In the genomic region with DNA sequence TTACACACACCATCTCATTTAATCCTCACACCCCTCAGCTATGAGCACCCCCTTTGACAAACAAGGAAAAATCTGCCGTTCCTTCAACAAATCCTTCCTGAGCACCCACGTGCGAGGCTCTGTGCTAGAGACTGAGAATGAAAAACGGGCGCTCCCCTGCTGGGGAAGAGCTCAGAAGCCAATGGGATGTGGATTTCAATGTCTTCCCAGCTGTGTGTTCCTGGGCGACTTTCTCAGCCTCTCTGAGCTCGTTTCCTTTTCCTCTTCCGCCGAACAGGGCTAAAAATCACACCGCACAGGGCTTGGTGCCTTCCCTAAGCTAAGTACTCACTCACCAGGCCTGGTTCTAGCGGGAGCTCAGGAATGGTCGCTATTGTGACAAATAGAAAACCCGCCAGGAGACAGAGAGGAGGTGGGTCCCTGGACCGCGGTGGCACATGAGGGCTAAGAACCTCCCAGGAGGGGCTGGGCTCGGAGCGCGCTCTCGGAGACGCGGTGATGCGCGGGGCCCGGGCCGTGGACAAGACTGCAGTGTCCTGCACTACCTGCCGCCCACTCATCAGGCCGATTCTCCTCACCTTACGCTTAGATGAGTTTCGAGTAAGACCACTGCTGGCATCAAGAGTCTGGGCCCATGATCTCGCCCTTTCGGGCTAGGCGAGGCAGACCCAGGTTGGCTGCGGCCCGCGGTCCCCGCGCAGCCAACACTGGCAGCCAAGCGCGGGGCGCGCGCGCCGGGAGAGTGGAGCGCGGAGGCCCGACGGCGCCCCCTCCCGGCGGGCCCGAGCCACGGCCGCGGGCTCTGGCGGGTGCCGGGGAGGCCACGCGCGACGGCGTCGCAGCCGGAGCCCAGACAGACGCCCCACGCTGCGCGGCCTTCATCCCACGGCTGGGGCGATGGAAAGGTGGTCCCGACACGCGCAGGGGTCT, we compare ENCODE assay signal across 8 cellular contexts. TPM values are rescaled to one million over a fixed set of nuclear protein-coding genes. Genes with fewer than 3 reads are reported as not detected.
DNase-seq lines count a peak whose midpoint lies in the region; ATAC-seq and TF ChIP-seq lines count a peak whose summit lies in the region.

No MANE protein-coding gene starts in this region.

- H3K9me3 ChIP-seq in BLaER1 treated with 17β-estradiol and CSF1 and Interleukin-3, amounts not matched to agents 10 nM and 100 nM (replicated peaks in 1 of 11) = no peaks in the 10 kb centered on the region
- H3K9me3 ChIP-seq in mammary epithelial cell (replicated peaks; ENCODE audit: insufficient read depth, low read length) = no peaks in the 10 kb centered on the region

- TSS peak; percentile 37 for BruUV-seq in mammary epithelial cell (replicated peaks; lab: Mats Ljungman, UMichigan)

- H3K27ac ChIP-seq in BLaER1 treated with 17β-estradiol and CSF1 and Interleukin-3, amounts not matched to agents 10 nM and 100 nM = no peak overlapping the region
- no peak overlapping the region for H3K27ac ChIP-seq in mammary epithelial cell (ENCODE audit: insufficient read depth, low read depth, low read length)

- H3K79me2 ChIP-seq in mammary epithelial cell (ENCODE audit: insufficient read depth, low read length) = no peaks in the 10 kb centered on the region

- H3K4me1 ChIP-seq in BLaER1 treated with 17β-estradiol and CSF1 and Interleukin-3, amounts not matched to agents 10 nM and 100 nM = peaks cover 42 to 68% (median 58%) of the 10 kb centered on the region in 10 experiments
- peaks cover 32% of the 10 kb centered on the region for H3K4me1 ChIP-seq in mammary epithelial cell (ENCODE audit: insufficient read depth, low read length)

- dilution Hi-C loops in mammary epithelial cell (cut with HindIII; ENCODE audit: low sequenced_read_pairs) = loop anchor here (5.0 kb wide), 2 partner anchors 43 to 88 kb away; no protein-coding TSS in a partner anchor

- peak; percentile 58 for DNase-seq in UCSD-AML1 (lab: John Stamatoyannopoulos, UW; ENCODE audit: unreplicated experiment)
- peak; percentile 8 for DNase-seq in mammary epithelial cell
- peak; percentile 72 for DNase-seq in islet precursor cell
- peak; percentile 48 for DNase-seq in stimulated activated CD4-positive, alpha-beta T cell treated with anti-CD3 and anti-CD28 coated beads, Interleukin-12 subunit alpha, Interleukin-12 subunit beta, amount 100 ng/mL, for 4 hours
- no peak for DNase-seq in NCI-H2107 treated with DMSO at 0.1 percent for 48 hours (lab: John Stamatoyannopoulos, UW; ENCODE audit: unreplicated experiment)

- H3K36me3 ChIP-seq in BLaER1 treated with 17β-estradiol and CSF1 and Interleukin-3, amounts not matched to agents 10 nM and 100 nM = 0 out of 22 replicates have a peak, but pooled peaks cover 0 to 6% (median 0%) of the 10 kb centered on the region in 11 experiments
- no peaks in the 10 kb centered on the region for H3K36me3 ChIP-seq in mammary epithelial cell (ENCODE audit: insufficient read depth, low read length)

- H3K4me3 ChIP-seq in BLaER1 treated with 17β-estradiol and CSF1 and Interleukin-3, amounts not matched to agents 10 nM and 100 nM = peak overlapping the region; percentile 44 to 66 (median 54)
- H3K4me3 ChIP-seq in mammary epithelial cell (replicated peaks in 1 of 3; ENCODE audit: insufficient read depth in 1 of 3, low read depth in 2 of 3, low read length in 3 of 3) = peak overlapping the region in 2 of 3 experiments; percentile 37 to 40

- peaks cover 0 to 81% (median 53%) of the 10 kb centered on the region in 11 experiments; a peak in 18 of 22 replicates for H4K20me1 ChIP-seq in BLaER1 treated with 17β-estradiol and CSF1 and Interleukin-3, amounts not matched to agents 10 nM and 100 nM
- no peaks in the 10 kb centered on the region for H4K20me1 ChIP-seq in mammary epithelial cell (ENCODE audit: insufficient read depth, low read length)

- H3K27me3 ChIP-seq in BLaER1 treated with 17β-estradiol and CSF1 and Interleukin-3, amounts not matched to agents 10 nM and 100 nM = peaks cover 63 to 78% (median 76%) of the 10 kb centered on the region in 11 experiments
- no peaks in the 10 kb centered on the region for H3K27me3 ChIP-seq in mammary epithelial cell (ENCODE audit: insufficient read depth, low read length)

- ATAC-seq in HG03095 (IDR thresholded peaks at IDR 0.05; ENCODE audit: unreplicated experiment) (peak; percentile 27), GM18502 (IDR thresholded peaks at IDR 0.05; ENCODE audit: poor library complexity, unreplicated experiment) (no peak)

- peak overlapping the region; percentile 80 to 99 (median 93) for H3K4me2 ChIP-seq in BLaER1 treated with 17β-estradiol and CSF1 and Interleukin-3, amounts not matched to agents 10 nM and 100 nM
- H3K4me2 ChIP-seq in mammary epithelial cell (ENCODE audit: insufficient read depth, low read depth, low read length) = peak overlapping the region; percentile 85

- TF ChIP-seq CTCF in mammary epithelial cell (conservative IDR thresholded peaks at IDR 0.05 in 1 of 2, IDR thresholded peaks at IDR 0.05 in 1 of 2; ENCODE audit: extremely low read depth in 1 of 2, insufficient read depth in 1 of 2, low read depth in 1 of 2, low read length in 2 of 2) = peak; percentile 34 to 42

- intact Hi-C loops in mammary epithelial cell (cut with micrococcal nuclease) = no loop called here

- peak overlapping the region in 7 of 11 experiments; percentile 2 to 63 (median 39); a peak in 7 of 22 replicates for H3K9ac ChIP-seq in BLaER1 treated with 17β-estradiol and CSF1 and Interleukin-3, amounts not matched to agents 10 nM and 100 nM
- H3K9ac ChIP-seq in mammary epithelial cell (ENCODE audit: insufficient read depth, low read length) = no peak overlapping the region

- CTCF ChIA-PET in mammary epithelial cell (lab: Charles Lee; ENCODE audit: low non-redundant PET) = no interaction called here

- in situ Hi-C loops in mammary epithelial cell (cut with MboI; ENCODE audit: low sequenced_read_pairs in 2 of 2) = no loop called here

- H2AFZ ChIP-seq in mammary epithelial cell (ENCODE audit: low read depth, low read length) = peak overlapping the region; percentile 80

- 24% methylated on average over 52 of the region's 73 CpGs for WGBS in mammary epithelial cell (ENCODE audit: low coverage, missing lambda C conversion rate)

RNA-seq across cellular contexts. Expression of a gene that starts 17.0 kb away (rescaled TPM):
- not detected for total RNA-seq in mammary epithelial cell
- polyA plus RNA-seq in mammary epithelial cell = not detected
- not detected for polyA minus RNA-seq in mammary epithelial cell

RNA-seq across cellular contexts. Expression of a gene that starts 26.6 kb away (rescaled TPM):
- total RNA-seq in mammary epithelial cell = 10 to 100 TPM; 11.6 to 30.2 TPM
- 9.9 TPM for polyA plus RNA-seq in mammary epithelial cell
- polyA minus RNA-seq in mammary epithelial cell = 14.5 TPM

RNA-seq across cellular contexts. Expression of a gene that starts 57.0 kb away (rescaled TPM):
- total RNA-seq in mammary epithelial cell = 1 to 10 TPM; 6.3 to 8.3 TPM
- polyA plus RNA-seq in mammary epithelial cell = 2.7 TPM
- polyA minus RNA-seq in mammary epithelial cell = 6.6 TPM
